8 cellular contexts compared by ENCODE assay signal in the genomic region with DNA sequence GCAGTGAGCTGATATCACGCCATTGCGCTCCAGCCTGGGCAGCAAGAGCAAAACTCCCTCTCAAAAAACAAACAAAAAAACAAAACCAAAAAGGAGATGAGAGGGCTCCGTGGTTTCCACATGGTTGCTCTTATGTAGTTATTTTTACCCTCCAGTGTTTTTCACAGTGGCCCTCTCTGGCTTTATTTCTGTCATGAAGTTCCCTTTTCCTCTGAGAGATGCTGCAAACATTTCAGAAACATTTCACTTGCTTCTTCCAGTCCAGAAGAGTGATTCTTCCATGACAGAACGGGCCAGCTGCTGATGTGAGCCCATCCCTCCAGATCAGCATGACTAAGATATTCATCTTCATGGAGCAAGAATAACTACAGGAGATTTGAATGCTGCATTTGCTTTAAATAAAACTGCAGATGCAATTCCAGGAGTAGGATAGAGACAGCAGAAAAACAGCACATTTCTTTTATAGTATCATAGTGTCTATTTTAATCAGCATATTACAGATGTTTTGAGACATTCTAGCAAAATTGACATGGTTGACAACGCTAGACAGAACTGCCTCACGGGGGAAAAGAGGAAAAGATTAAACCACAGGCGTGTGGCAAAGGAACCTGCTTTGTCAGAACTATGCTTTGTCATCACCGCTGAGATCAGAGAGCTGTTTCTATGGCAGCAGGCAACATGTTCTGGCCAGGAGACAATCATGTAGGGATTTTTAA. TPM values are rescaled to one million over a fixed set of nuclear protein-coding genes. Genes with fewer than 3 reads are reported as not detected.
DNase-seq lines count a peak whose midpoint lies in the region; ATAC-seq and TF ChIP-seq lines count a peak whose summit lies in the region.

No MANE protein-coding gene starts in this region.

- DNase-seq in activated CD8-positive, alpha-beta memory T cell treated with anti-CD3 and anti-CD28 coated beads, Interleukin-2, amount 50 U/mL, for 4 hours = peak; percentile 28
- DNase-seq in activated CD8-positive, alpha-beta memory T cell treated with anti-CD3 and anti-CD28 coated beads, Interleukin-2, amount 50 U/mL, for 48 hours = no peak
- DNase-seq in Karpas-422 = peak; percentile 44
- DNase-seq in SKM-1 treated with dmso at 0.1 percent for 144 hours (lab: John Stamatoyannopoulos, UW; ENCODE audit: unreplicated experiment) = peak; percentile 86
- DNase-seq in germinal center (ENCODE audit: low spot score) = peak; percentile 66
- no peak for DNase-seq in transverse colon
- DNase-seq in mesenteric fat pad (ENCODE audit: low spot score) = no peak

- 47 to 57% methylated on average over 6 to 8 of the region's 8 CpGs for WGBS in transverse colon (ENCODE audit: low coverage in 1 of 2), 2 donors

- no peaks in the 10 kb centered on the region for H4K20me1 ChIP-seq in Karpas-422 (ENCODE audit: insufficient read depth, low read depth, low read length)

- H3K9me3 ChIP-seq in Karpas-422 (ENCODE audit: low read length) (no peaks in the 10 kb centered on the region), transverse colon (no peaks in the 10 kb centered on the region)

- in situ Hi-C loops in transverse colon (cut with MboI; ENCODE audit: low pct_ligation_motif_present in 1 of 4, low pct_unique_long_range_greater_than_20kb in 1 of 4, low sequenced_read_pairs in 3 of 4) = no loop called here

- H3K79me2 ChIP-seq in Karpas-422 (ENCODE audit: low read length) = no peaks in the 10 kb centered on the region

- H3K9me2 ChIP-seq in Karpas-422 (replicated peaks; ENCODE audit: insufficient read depth, low read length) = no peaks in the 10 kb centered on the region

- H3K4me1 ChIP-seq in Karpas-422 (ENCODE audit: low read length) = peaks cover 7% of the 10 kb centered on the region
- no peaks in the 10 kb centered on the region for H3K4me1 ChIP-seq in transverse colon

- no peaks in the 10 kb centered on the region for H3K36me3 ChIP-seq in Karpas-422 (ENCODE audit: insufficient read depth, low read length)
- no peaks in the 10 kb centered on the region for H3K36me3 ChIP-seq in transverse colon

- TF ChIP-seq CTCF in transverse colon (IDR thresholded peaks at IDR 0.05) = no peak

- H2AFZ ChIP-seq in Karpas-422 (ENCODE audit: low read length) = no peak overlapping the region

- no peak overlapping the region for H3K9ac ChIP-seq in Karpas-422 (ENCODE audit: low read length)

- peak; percentile 87 for ATAC-seq in GM21786 (IDR thresholded peaks at IDR 0.05; ENCODE audit: unreplicated experiment)

- H3K27ac ChIP-seq in Karpas-422 (ENCODE audit: low read length) = no peak overlapping the region
- H3K27ac ChIP-seq in transverse colon = no peak overlapping the region

- TF ChIP-seq POLR2A in transverse colon (IDR thresholded peaks at IDR 0.05) = no peak

- H3K4me2 ChIP-seq in Karpas-422 (ENCODE audit: low read depth, low read length, poor library complexity, severe bottlenecking) = peak overlapping the region; percentile 30

- H3K4me3 ChIP-seq in Karpas-422 (ENCODE audit: low read length) (no peak overlapping the region), transverse colon (no peak overlapping the region)

- no peak for TF ChIP-seq EP300 in transverse colon (IDR thresholded peaks at IDR 0.05; ENCODE audit: low read depth)

- H3K27me3 ChIP-seq in Karpas-422 (ENCODE audit: low read length) (no peaks in the 10 kb centered on the region), transverse colon (no peaks in the 10 kb centered on the region)

- intact Hi-C loops in transverse colon (cut with DNase I; ENCODE audit: low total_unique reads) = no loop called here

RNA-seq across cellular contexts. Expression of gene NRCAM, which starts 40.3 kb away (rescaled TPM):
- total RNA-seq in Karpas-422 (2014; rRNA removed; shearing (Covaris generic); ENCODE audit: low replicate concordance) = 0.18 TPM in 1 of 2 replicates, not detected in the other
- total RNA-seq in transverse colon (1 to 10 TPM in 3 of 4 donors, under 1 TPM in 1; 0.60 to 2.5 (median 1.8) TPM), mesenteric fat pad (9.1 TPM)

Comparison
In these comparisons a context has a peak if more than half of its experiments do, and no peak if none do; other contexts are left out.
1. DNase-seq: peak in activated CD8-positive, alpha-beta memory T cell treated with anti-CD3 and anti-CD28 coated beads, Interleukin-2, amount 50 U/mL, for 4 hours (single experiment), Karpas-422 (single experiment), SKM-1 treated with dmso at 0.1 percent for 144 hours (single experiment) and germinal center (single experiment); none in activated CD8-positive, alpha-beta memory T cell treated with anti-CD3 and anti-CD28 coated beads, Interleukin-2, amount 50 U/mL, for 48 hours (single experiment), transverse colon (single experiment) and mesenteric fat pad (single experiment).